In the genomic region with DNA sequence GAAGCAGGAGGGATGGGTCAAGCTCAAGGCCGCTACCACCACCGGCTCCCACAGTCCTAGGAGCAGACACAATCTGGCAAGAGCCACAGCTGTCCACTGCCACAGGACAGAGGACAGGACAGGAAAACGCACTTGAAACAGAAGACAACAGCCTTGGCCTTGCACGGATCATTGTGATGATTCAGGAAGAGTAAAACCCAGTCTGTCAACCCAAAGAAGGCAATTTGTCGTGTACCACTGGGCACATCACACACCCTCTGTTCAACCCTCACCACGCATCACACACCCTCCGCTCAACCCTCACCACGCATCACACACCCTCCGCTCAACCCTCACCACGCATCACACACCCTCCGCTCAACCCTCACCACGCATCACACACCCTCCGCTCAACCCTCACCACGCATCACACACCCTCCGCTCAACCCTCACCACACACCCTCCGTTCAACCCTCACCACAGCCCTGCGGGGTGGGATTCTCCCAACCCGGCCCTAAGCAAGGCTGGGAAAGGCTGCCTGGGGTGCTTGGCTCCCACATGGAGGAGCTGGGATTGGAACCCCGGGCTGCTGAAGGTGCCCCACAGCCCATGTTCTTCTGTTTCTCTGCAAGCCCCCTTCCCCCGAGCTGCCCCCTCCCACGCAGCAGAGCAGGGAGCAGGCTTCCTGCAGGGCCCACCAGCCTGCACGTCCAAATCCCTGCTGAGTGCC, we compare ENCODE assay signal across 7 cellular contexts. TPM values are rescaled to one million over a fixed set of nuclear protein-coding genes. Genes with fewer than 3 reads are reported as not detected.
DNase-seq lines count a peak whose midpoint lies in the region; ATAC-seq and TF ChIP-seq lines count a peak whose summit lies in the region.
"Had no signal": no experiment of that assay in that cellular context is flagged by ENCODE, and none has a peak within 500 bp of the region (broad histone marks: within the 10 kb centered on the region; RNA-seq: fewer than 3 reads in every experiment).

No MANE protein-coding gene starts in this region.

- no peaks in the 10 kb centered on the region for H3K9me3 Mint-ChIP-seq in stimulated activated effector memory CD8-positive, alpha-beta T cell treated with anti-CD3 and anti-CD28 coated beads, Interleukin-12 subunit alpha, Interleukin-12 subunit beta, amount 100 ng/mL, for 72 hours

- H3K27me3 ChIP-seq in PC-3 (ENCODE audit: low read length) = no peaks in the 10 kb centered on the region
- no peaks in the 10 kb centered on the region for H3K27me3 ChIP-seq in colonic mucosa

- H3K4me3 Mint-ChIP-seq in stimulated activated effector memory CD8-positive, alpha-beta T cell treated with anti-CD3 and anti-CD28 coated beads, Interleukin-12 subunit alpha, Interleukin-12 subunit beta, amount 100 ng/mL, for 72 hours = peak overlapping the region; percentile 87

- DNase-seq in PC-3 = no peak
- no peak for DNase-seq in colonic mucosa
- no peak for DNase-seq in stimulated activated effector memory CD8-positive, alpha-beta T cell treated with anti-CD3 and anti-CD28 coated beads, Interleukin-12 subunit alpha, Interleukin-12 subunit beta, amount 100 ng/mL, for 72 hours (ENCODE audit: low spot score in 2 of 2)
- DNase-seq in NCI-H510A treated with DMSO at 0.1 percent for 48 hours (lab: John Stamatoyannopoulos, UW) = no peak
- no peak for DNase-seq in NCI-H69 (lab: John Stamatoyannopoulos, UW)
- DNase-seq in NCI-H1436 treated with DMSO at 0.1 percent for 48 hours (lab: John Stamatoyannopoulos, UW) = no peak
- DNase-seq: MM.1S had no signal

- peak overlapping the region; percentile 47 for H3K4me2 ChIP-seq in PC-3 (ENCODE audit: low read length)

- peaks cover 56% of the 10 kb centered on the region for H3K36me3 ChIP-seq in PC-3 (ENCODE audit: low read depth, low read length)
- peaks cover 6% of the 10 kb centered on the region for H3K36me3 ChIP-seq in colonic mucosa

- peaks cover 91% of the 10 kb centered on the region for H3K4me1 Mint-ChIP-seq in stimulated activated effector memory CD8-positive, alpha-beta T cell treated with anti-CD3 and anti-CD28 coated beads, Interleukin-12 subunit alpha, Interleukin-12 subunit beta, amount 100 ng/mL, for 72 hours

- H3K36me3 Mint-ChIP-seq in stimulated activated effector memory CD8-positive, alpha-beta T cell treated with anti-CD3 and anti-CD28 coated beads, Interleukin-12 subunit alpha, Interleukin-12 subunit beta, amount 100 ng/mL, for 72 hours = peaks cover 100% of the 10 kb centered on the region

- TSS peak; percentile 85 for BruUV-seq in PC-3 (replicated peaks; lab: Mats Ljungman, UMichigan)

- H3K4me3 ChIP-seq in PC-3 (ENCODE audit: low read length) = no peak overlapping the region
- H3K4me3 ChIP-seq in colonic mucosa = no peak overlapping the region

- H3K27ac Mint-ChIP-seq in stimulated activated effector memory CD8-positive, alpha-beta T cell treated with anti-CD3 and anti-CD28 coated beads, Interleukin-12 subunit alpha, Interleukin-12 subunit beta, amount 100 ng/mL, for 72 hours = peak overlapping the region; percentile 97

- no peaks in the 10 kb centered on the region for H3K9me2 ChIP-seq in PC-3 (replicated peaks; ENCODE audit: low read length)

- peaks cover 4% of the 10 kb centered on the region for H3F3A ChIP-seq in PC-3 (ENCODE audit: low read length, unreplicated experiment)

- TF ChIP-seq CTCF in PC-3 (conservative IDR thresholded peaks at IDR 0.05; ENCODE audit: low read depth, low read length) (no peak), colonic mucosa (IDR thresholded peaks at IDR 0.05) (no peak)

- H2AFZ ChIP-seq in PC-3 (ENCODE audit: low read length) = no peak overlapping the region

- POLR2A ChIA-PET in PC-3 (lab: Charles Lee; ENCODE audit: unreplicated experiment) = interaction anchor here (1.3 kb wide), 1 partner anchor 13 kb away, joined by 23 read pairs; no protein-coding TSS in a partner anchor

- H3K9me3 ChIP-seq in PC-3 (ENCODE audit: low read length) = no peaks in the 10 kb centered on the region
- H3K9me3 ChIP-seq in colonic mucosa = no peaks in the 10 kb centered on the region

- ATAC-seq in PC-3 = no peak
- ATAC-seq in stimulated activated effector memory CD8-positive, alpha-beta T cell treated with anti-CD3 and anti-CD28 coated beads, Interleukin-12 subunit alpha, Interleukin-12 subunit beta, amount 100 ng/mL, for 72 hours = no peak

- peaks cover 62% of the 10 kb centered on the region for H3K79me2 ChIP-seq in PC-3 (ENCODE audit: low read length)

- CTCF ChIA-PET in PC-3 (lab: Charles Lee) = interaction anchor here (1.4 kb wide), 1 partner anchor 13 kb away, joined by 7 read pairs; no protein-coding TSS in a partner anchor

- H3K27ac ChIP-seq in PC-3 (ENCODE audit: low read length) (peak overlapping the region; percentile 96), colonic mucosa (peak overlapping the region; percentile 76)

- H3K9ac ChIP-seq in PC-3 (ENCODE audit: low read length) = peak overlapping the region; percentile 73
- peak overlapping the region; percentile 27 to 73 for H3K9ac ChIP-seq in colonic mucosa (ENCODE audit: low read depth in 2 of 2, low read length in 2 of 2)

- H3K4me1 ChIP-seq in PC-3 (ENCODE audit: insufficient read depth, low read length) (peaks cover 56% of the 10 kb centered on the region), colonic mucosa (peaks cover 39% of the 10 kb centered on the region)

- intact Hi-C loops in PC-3 (cut with micrococcal nuclease) (loop anchor here (1.0 to 2.0 kb wide), 2 partner anchors 14 to 23 kb away; a partner anchor contains a TSS), colonic mucosa (cut with DNase I) (no loop called here)

- H4K20me1 ChIP-seq in PC-3 (ENCODE audit: low read length) = no peaks in the 10 kb centered on the region

RNA-seq across cellular contexts. Expression of a gene that starts 11.3 kb away (rescaled TPM):
- total RNA-seq in PC-3 (2014; rRNA removed) (14.5 and 30.5 TPM in 2 replicates), colonic mucosa (10 to 100 TPM; 29.3 to 41.6 TPM)

RNA-seq across cellular contexts. Expression of a gene that starts 22.7 kb away (rescaled TPM):
- total RNA-seq in PC-3 (2014; rRNA removed) (340 and 370 TPM in 2 replicates), colonic mucosa (10 to 100 TPM; 66.5 to 72.3 TPM)

RNA-seq across cellular contexts. Expression of a gene that starts 45.4 kb away (rescaled TPM):
- total RNA-seq in PC-3 (2014; rRNA removed) = 46.1 and 54.1 TPM in 2 replicates
- total RNA-seq in colonic mucosa = 10 to 100 TPM; 21.1 to 45.5 TPM

RNA-seq across cellular contexts. Expression of a gene that starts 52.7 kb away (rescaled TPM):
- total RNA-seq in PC-3 (2014; rRNA removed) (55.6 and 57.0 TPM in 2 replicates), colonic mucosa (10 to 100 TPM in 1 of 2 donors, 1 to 10 TPM in 1; 9.2 to 13.3 TPM)
